In the genomic region with DNA sequence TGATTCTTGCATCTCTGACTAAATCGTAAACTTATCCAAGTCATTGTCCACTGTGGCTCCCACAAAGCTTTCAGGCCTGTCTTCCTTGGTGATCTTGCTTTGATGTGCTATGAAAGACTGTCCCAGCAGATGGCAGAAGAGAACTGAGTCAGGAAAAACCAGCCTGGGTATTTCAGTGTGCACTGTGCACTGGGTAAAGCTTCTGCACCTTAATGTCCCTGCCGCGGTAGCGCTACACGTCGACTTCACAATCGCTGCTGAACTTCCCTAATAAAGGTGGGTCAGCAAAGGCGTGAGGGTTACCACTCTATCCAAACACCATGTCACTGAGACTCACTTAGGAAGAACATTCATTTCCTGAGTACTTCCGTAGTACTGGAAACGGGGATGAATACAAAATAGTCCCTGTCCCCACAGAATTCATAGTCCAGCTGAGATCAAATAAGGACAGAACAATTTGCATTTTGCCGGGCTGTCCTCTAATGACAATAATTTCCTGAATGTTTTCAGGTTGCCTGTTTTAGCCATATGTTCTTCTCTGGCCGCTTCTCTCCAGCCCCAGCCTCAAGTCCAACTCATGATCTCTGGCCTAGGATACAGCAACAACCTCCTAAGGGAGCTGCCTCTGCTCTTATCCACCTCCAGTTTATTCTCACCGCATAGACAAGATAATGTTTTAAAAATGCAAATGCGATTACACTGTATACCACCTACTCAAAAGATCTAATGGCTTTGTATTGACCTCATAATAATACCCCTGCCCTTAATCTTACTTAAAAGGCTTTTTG, we compare ENCODE assay signal across 8 cellular contexts.
DNase-seq lines count a peak whose midpoint lies in the region; ATAC-seq and TF ChIP-seq lines count a peak whose summit lies in the region.

No MANE protein-coding gene starts in this region.

- H3K36me3 ChIP-seq in H7 (replicated peaks; ENCODE audit: control insufficient read depth, insufficient read depth, low read length) (no peaks in the 10 kb centered on the region), MG63 (no peaks in the 10 kb centered on the region), SK-N-MC (ENCODE audit: insufficient read depth, low read length) (no peaks in the 10 kb centered on the region), psoas muscle (ENCODE audit: insufficient read depth in 1 of 2, low read depth in 1 of 2) (no peaks in the 10 kb centered on the region), aorta (ENCODE audit: control insufficient read depth in 1 of 2, insufficient read depth in 2 of 2, low read length in 1 of 2) (no peaks in the 10 kb centered on the region)

- intact Hi-C loops in Right ventricle myocardium superior (cut with DNase I) (loop anchor here (10.0 kb wide), 1 partner anchor 538 kb away; no protein-coding TSS in a partner anchor), psoas muscle (cut with DNase I) (loop anchor here in 1 of 2 donors (5.0 to 10.0 kb wide), 2 partner anchors 210 to 538 kb away; no protein-coding TSS in a partner anchor), aorta (cut with DNase I) (loop anchor here (5.0 to 10.0 kb wide), 5 partner anchors 118 to 535 kb away; no protein-coding TSS in a partner anchor)

- H3K4me3 ChIP-seq in H7 (ENCODE audit: insufficient read depth, low read depth, low read length) (no peak overlapping the region), MG63 (no peak overlapping the region), SK-N-MC (peak overlapping the region; percentile 59), psoas muscle (peak overlapping the region; percentile 57), aorta (ENCODE audit: low read length in 2 of 2) (peak overlapping the region in 1 of 2 donors; percentile 52)

- peak; percentile 96 to 97 for ATAC-seq in activated naive CD4-positive, alpha-beta T cell treated with anti-CD3 and anti-CD28 coated beads, Interleukin-2, amount 50 U/mL, for 72 hours
- peak; percentile 95 for ATAC-seq in Right ventricle myocardium superior (ENCODE audit: poor library complexity)
- peak; percentile 91 to 98 (median 95) for ATAC-seq in psoas muscle
- peak; percentile 91 for ATAC-seq in aorta (ENCODE audit: low FRiP score)

- H3K9ac ChIP-seq in SK-N-MC (ENCODE audit: insufficient read length) = no peak overlapping the region

- H3K9me3 ChIP-seq in MG63 (no peaks in the 10 kb centered on the region), SK-N-MC (ENCODE audit: low read depth, low read length) (no peaks in the 10 kb centered on the region), psoas muscle (no peaks in the 10 kb centered on the region), aorta (ENCODE audit: control insufficient read depth, low read length) (no peaks in the 10 kb centered on the region)

- H3K27ac ChIP-seq in SK-N-MC (no peak overlapping the region), psoas muscle (no peak overlapping the region), aorta (ENCODE audit: low read depth in 1 of 2, low read length in 2 of 2) (no peak overlapping the region)

- no peaks in the 10 kb centered on the region for H3K4me1 ChIP-seq in psoas muscle
- H3K4me1 ChIP-seq in aorta (ENCODE audit: control insufficient read depth in 1 of 2, insufficient read depth in 2 of 2, low read length in 2 of 2) = no peaks in the 10 kb centered on the region

- DNase-seq in GM04504 (ENCODE audit: low read depth) (peak; percentile 62), H7 (peak; percentile 61), MG63 (peak; percentile 57), SK-N-MC (ENCODE audit: low read depth, low spot score) (peak; percentile 67), Right ventricle myocardium superior (peak; percentile 47), psoas muscle (peak in 1 of 2 donors; percentile 59), aorta (peak in 1 of 2 donors; percentile 53)
- DNase-seq in activated naive CD4-positive, alpha-beta T cell treated with anti-CD3 and anti-CD28 coated beads, Interleukin-2, amount 50 U/mL, for 72 hours (ENCODE audit: low spot score in 2 of 2) = peak; percentile 59 to 74

- H3K27ac Mint-ChIP-seq in activated naive CD4-positive, alpha-beta T cell treated with anti-CD3 and anti-CD28 coated beads, Interleukin-2, amount 50 U/mL, for 72 hours = no peak overlapping the region

- 18 to 20% (median 18%) methylated on average over 14 of the region's 14 CpGs for WGBS in psoas muscle, 3 donors
- 24 to 25% methylated on average over 14 of the region's 14 CpGs for whole genome bisulfite sequencing in aorta, 2 donors

- no peaks in the 10 kb centered on the region for H3K36me3 Mint-ChIP-seq in activated naive CD4-positive, alpha-beta T cell treated with anti-CD3 and anti-CD28 coated beads, Interleukin-2, amount 50 U/mL, for 72 hours

- H3K27me3 ChIP-seq in H7 (ENCODE audit: control insufficient read depth, insufficient read depth, low read length) (no peaks in the 10 kb centered on the region), MG63 (no peaks in the 10 kb centered on the region), psoas muscle (ENCODE audit: insufficient read depth in 3 of 3, low read length in 2 of 3) (no peaks in the 10 kb centered on the region), aorta (ENCODE audit: control insufficient read depth in 1 of 2, insufficient read depth in 2 of 2, low read length in 1 of 2) (no peaks in the 10 kb centered on the region)

- peak; percentile 80 for TF ChIP-seq CTCF in psoas muscle (IDR thresholded peaks at IDR 0.05)

- H3K9me3 Mint-ChIP-seq in activated naive CD4-positive, alpha-beta T cell treated with anti-CD3 and anti-CD28 coated beads, Interleukin-2, amount 50 U/mL, for 72 hours = no peaks in the 10 kb centered on the region

Comparison
In these comparisons a context has a peak if more than half of its experiments do, and no peak if none do; other contexts are left out.
1. H3K4me3 ChIP-seq: peak in SK-N-MC (single experiment) and psoas muscle (single experiment); none in H7 (single experiment) and MG63 (single experiment).
2. Peak in every context shown above with its lines, with median percentiles within 50 percentile points of each other: ATAC-seq.